ENCODE assay signal across 19 cellular contexts in the genomic region with DNA sequence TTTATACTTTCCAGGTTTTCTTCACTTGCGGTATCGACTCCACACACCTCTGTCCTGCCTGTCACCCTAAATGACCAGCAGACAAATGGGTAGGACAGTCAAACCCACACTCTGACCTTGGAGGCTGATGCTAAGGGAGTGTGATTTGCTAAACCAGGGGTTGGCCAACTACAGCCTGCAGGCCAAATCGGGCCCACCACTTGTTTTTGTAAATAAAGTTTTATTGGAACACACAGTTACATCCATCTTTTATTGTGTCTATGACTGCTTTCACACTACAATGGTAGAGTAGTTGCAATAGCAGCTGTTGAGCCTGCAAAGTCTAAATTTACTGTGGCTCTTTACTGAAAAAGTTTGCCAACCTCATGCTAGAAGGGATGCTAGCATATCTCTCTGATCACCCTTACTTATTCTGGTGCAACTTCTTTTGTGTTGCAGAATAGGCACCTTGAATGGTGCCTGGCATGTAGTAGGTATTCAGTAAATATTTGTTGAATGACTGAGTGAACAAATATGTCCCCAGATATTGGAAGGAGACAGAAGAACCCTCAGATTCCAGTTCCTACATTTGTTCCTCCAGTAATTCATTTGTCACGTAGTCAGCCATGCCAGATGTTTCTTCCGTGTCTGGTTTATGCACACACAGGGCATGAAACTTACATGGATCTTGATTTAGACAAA.
"Had no signal": no experiment of that assay in that cellular context is flagged by ENCODE, and none has a peak within 500 bp of the region (broad histone marks: within the 10 kb centered on the region; RNA-seq: fewer than 3 reads in every experiment).

No MANE protein-coding gene starts in this region.

- H3K9me3 Mint-ChIP-seq: activated T-cell treated with anti-CD3 and anti-CD28 coated beads, Interleukin-2, amount 50 U/mL, for 24 hours; activated T-helper 2 cell treated with anti-CD3 and anti-CD28 coated beads, Interferon-gamma antibody, Interleukin-2, Interleukin-4, amounts not matched to agents 10 μg/mL and 5 μg/mL and 100 μg/mL, durations not matched to agents 14 hours and 24 hours and 36 hours; dendritic cell treated with granulocyte-macrophage colony-stimulating factor and Interleukin-4, amounts not matched to agents 40 ng/mL and 50 ng/mL, for 4 days; nephron progenitor cell; stimulated activated naive CD8-positive, alpha-beta T cell treated with anti-CD3 and anti-CD28 coated beads, Interleukin-15, Interleukin-2, amounts not matched to agents 100 ng/mL and 50 ng/mL, for 24 hours; WTC11 had no signal

- H3K9me3 ChIP-seq: mucosa of descending colon, tibial artery, uterus had no signal

- H3K27me3 ChIP-seq: foreskin keratinocyte, tibial artery, uterus had no signal

- ATAC-seq: foreskin keratinocyte, left colon, mucosa of descending colon, WTC11 had no signal

- H3K4me1 Mint-ChIP-seq: WTC11 had no signal

- H3K4me1 ChIP-seq: foreskin keratinocyte had no signal

- H3K4me3 ChIP-seq: mucosa of descending colon, tibial artery, uterus had no signal

- H3K27me3 Mint-ChIP-seq: activated T-cell treated with anti-CD3 and anti-CD28 coated beads, Interleukin-2, amount 50 U/mL, for 24 hours; dendritic cell treated with granulocyte-macrophage colony-stimulating factor and Interleukin-4, amounts not matched to agents 40 ng/mL and 50 ng/mL, for 4 days; stimulated activated naive CD8-positive, alpha-beta T cell treated with anti-CD3 and anti-CD28 coated beads, Interleukin-15, Interleukin-2, amounts not matched to agents 100 ng/mL and 50 ng/mL, for 24 hours had no signal

- H3K4me3 Mint-ChIP-seq: activated T-cell treated with anti-CD3 and anti-CD28 coated beads, Interleukin-2, amount 50 U/mL, for 24 hours; dendritic cell treated with granulocyte-macrophage colony-stimulating factor and Interleukin-4, amounts not matched to agents 40 ng/mL and 50 ng/mL, for 4 days; nephron progenitor cell; stimulated activated naive CD8-positive, alpha-beta T cell treated with anti-CD3 and anti-CD28 coated beads, Interleukin-15, Interleukin-2, amounts not matched to agents 100 ng/mL and 50 ng/mL, for 24 hours; WTC11 had no signal

- H3K27ac ChIP-seq: foreskin keratinocyte, tibial artery, uterus had no signal

- DNase-seq: activated CD8-positive, alpha-beta memory T cell treated with anti-CD3 and anti-CD28 coated beads, Interleukin-2, amount 50 U/mL, for 4 hours; activated naive CD4-positive, alpha-beta T cell; activated T-cell treated with anti-CD3 and anti-CD28 coated beads, Interleukin-2, amount 50 U/mL, for 24 hours; amygdala; caudate nucleus; effector CD4-positive, alpha-beta T cell; foreskin keratinocyte; left colon; mesenchymal stem cell; mucosa of descending colon; nephron progenitor cell; stimulated activated CD4-positive, alpha-beta T cell treated with anti-CD3 and anti-CD28 coated beads, Interleukin-2, amount 100 ng/mL, for 48 hours; T-helper 9 cell; tibial artery; uterus had no signal

- H3K27ac Mint-ChIP-seq: activated T-cell treated with anti-CD3 and anti-CD28 coated beads, Interleukin-2, amount 50 U/mL, for 24 hours; activated T-helper 2 cell treated with anti-CD3 and anti-CD28 coated beads, Interferon-gamma antibody, Interleukin-2, Interleukin-4, amounts not matched to agents 10 μg/mL and 5 μg/mL and 100 μg/mL, durations not matched to agents 14 hours and 24 hours and 36 hours; dendritic cell treated with granulocyte-macrophage colony-stimulating factor and Interleukin-4, amounts not matched to agents 40 ng/mL and 50 ng/mL, for 4 days; nephron progenitor cell; stimulated activated naive CD8-positive, alpha-beta T cell treated with anti-CD3 and anti-CD28 coated beads, Interleukin-15, Interleukin-2, amounts not matched to agents 100 ng/mL and 50 ng/mL, for 24 hours; WTC11 had no signal

- H3K36me3 ChIP-seq: uterus had no signal
